ENCODE assay signal across 8 cellular contexts in genomic region chr4:24471623-24472510, GRCh38.
DNase-seq lines count a peak whose midpoint lies in the region; ATAC-seq, FAIRE-seq and TF ChIP-seq lines count a peak whose summit lies in the region.

No MANE protein-coding gene starts in this region.

- H3K4me1 ChIP-seq in right lobe of liver (peaks cover 0 to 28% (median 7%) of the 10 kb centered on the region in 4 donors), stomach smooth muscle (ENCODE audit: control insufficient read depth, insufficient read depth, low read length) (peaks cover 29% of the 10 kb centered on the region)

- H3K36me3 ChIP-seq in bronchial epithelial cell (ENCODE audit: control insufficient read depth, insufficient read depth, low read length) (no peaks in the 10 kb centered on the region), right lobe of liver (no peaks in the 10 kb centered on the region), stomach smooth muscle (ENCODE audit: control insufficient read depth in 2 of 2, insufficient read depth in 2 of 2, low read length in 2 of 2) (no peaks in the 10 kb centered on the region)

- TF ChIP-seq POLR2A in right lobe of liver (IDR thresholded peaks at IDR 0.05), result no peak

- H3K27ac ChIP-seq in right lobe of liver (no peak overlapping the region), stomach smooth muscle (ENCODE audit: low read length) (peak overlapping the region; percentile 46)

- FAIRE-seq in bronchial epithelial cell (lab: Jason Lieb, UNC) (no peak), D721Med (lab: Jason Lieb, UNC) (no peak)

- no peak for ATAC-seq in right lobe of liver

- H3K27me3 ChIP-seq in bronchial epithelial cell (ENCODE audit: control insufficient read depth, insufficient read depth, low read length) (peaks cover 8% of the 10 kb centered on the region), right lobe of liver (peaks cover 0 to 17% of the 10 kb centered on the region in 2 donors), stomach smooth muscle (ENCODE audit: control insufficient read depth in 1 of 2, insufficient read depth in 2 of 2, low read length in 2 of 2) (peaks cover 0 to 2% of the 10 kb centered on the region in 2 donors)

- DNase-seq in EL (peak; percentile 24), NCI-H69 (lab: John Stamatoyannopoulos, UW) (peak; percentile 42), bronchial epithelial cell (ENCODE audit: low read depth) (no peak), right lobe of liver (peak in 1 of 3 donors; percentile 41), NCI-H1092 treated with DMSO at 0.1 percent for 48 hours (lab: John Stamatoyannopoulos, UW) (no peak), UCSD-AML1 (lab: John Stamatoyannopoulos, UW; ENCODE audit: unreplicated experiment) (no peak), D721Med (ENCODE audit: insufficient read length, low spot score) (no peak)

- no peak for TF ChIP-seq CTCF in bronchial epithelial cell (IDR thresholded peaks at IDR 0.05; ENCODE audit: insufficient read depth, low read length, severe bottlenecking)
- no peak for TF ChIP-seq CTCF in right lobe of liver (IDR thresholded peaks at IDR 0.05)
- TF ChIP-seq CTCF in D721Med (IDR thresholded peaks at IDR 0.05; ENCODE audit: insufficient read depth, missing control alignments), result no peak

- intact Hi-C loops in right lobe of liver (cut with DNase I), result no loop called here

- H3K4me3 ChIP-seq in bronchial epithelial cell (ENCODE audit: low read depth, low read length) (peak overlapping the region; percentile 55), right lobe of liver (peak overlapping the region; percentile 35 to 61 (median 47)), stomach smooth muscle (ENCODE audit: low read length in 2 of 2) (peak overlapping the region; percentile 77 to 90)

- WGBS in right lobe of liver (ENCODE audit: insufficient coverage, low coverage, low lambda C conversion rate, missing lambda C conversion rate), result 1% methylated on average over 47 of the region's 68 CpGs

- H3K9ac ChIP-seq in stomach smooth muscle (ENCODE audit: low read length in 2 of 2), result peak overlapping the region in 1 of 2 donors; percentile 49

- H3K9me3 ChIP-seq in right lobe of liver, result no peaks in the 10 kb centered on the region
- no peaks in the 10 kb centered on the region for H3K9me3 ChIP-seq in stomach smooth muscle (ENCODE audit: control insufficient read depth in 2 of 2, low read length in 2 of 2)

Comparison
In these comparisons a context has a peak if more than half of its experiments do, and no peak if none do; other contexts are left out.
1. DNase-seq: peak in EL (single experiment) and NCI-H69 (single experiment); none in bronchial epithelial cell (single experiment), NCI-H1092 treated with DMSO at 0.1 percent for 48 hours (single experiment), UCSD-AML1 (single experiment) and D721Med (single experiment).
2. Peak in every context shown above with its lines, with median percentiles within 50 percentile points of each other: H3K4me3 ChIP-seq.